ENCODE assay signal across 8 cellular contexts in genomic region chrX:12950851-12951589, GRCh38. TPM values are rescaled to one million over a fixed set of nuclear protein-coding genes. Genes with fewer than 3 reads are reported as not detected.
DNase-seq lines count a peak whose midpoint lies in the region; ATAC-seq, FAIRE-seq and TF ChIP-seq lines count a peak whose summit lies in the region.

No MANE protein-coding gene starts in this region.

- no peaks in the 10 kb centered on the region for H3K27me3 Mint-ChIP-seq in nephron progenitor cell (ENCODE audit: low read depth, poor library complexity)

- no peak overlapping the region for H3K27ac Mint-ChIP-seq in nephron progenitor cell

- peak; percentile 42 for ATAC-seq in GM21447 (IDR thresholded peaks at IDR 0.05; ENCODE audit: unreplicated experiment)

- no peak overlapping the region for H3K4me3 Mint-ChIP-seq in nephron progenitor cell

- H3K4me3 ChIP-seq in Jurkat, Clone E6-1 (ENCODE audit: low read length): peak overlapping the region; percentile 41

- H3K9me3 Mint-ChIP-seq in nephron progenitor cell: peaks cover 50% of the 10 kb centered on the region

- no peaks in the 10 kb centered on the region for H3K36me3 Mint-ChIP-seq in nephron progenitor cell (ENCODE audit: low read depth)

- H3K4me1 Mint-ChIP-seq in nephron progenitor cell: peaks cover 51% of the 10 kb centered on the region

- DNase-seq in GDM1 (lab: John Stamatoyannopoulos, UW) (peak; percentile 52), nephron progenitor cell (peak; percentile 58), foreskin melanocyte (no peak), urothelium cell line (ENCODE audit: low spot score) (no peak)
- peak; percentile 78 for DNase-seq in Jurkat, Clone E6-1 (ENCODE audit: low read depth, low spot score)
- DNase-seq in activated CD4-positive, alpha-beta T cell treated with anti-CD3 and anti-CD28 coated beads for 48 hours: peak; percentile 83
- DNase-seq in effector CD8-positive, alpha-beta T cell (lab: John Stamatoyannopoulos, UW): peak; percentile 32

- peak; percentile 56 for TF ChIP-seq CTCF in nephron progenitor cell (IDR thresholded peaks at IDR 0.05)

- no peak for FAIRE-seq in urothelium cell line (lab: Jason Lieb, UNC)

RNA-seq across cellular contexts. Expression of gene TMSB4X, which starts 23.9 kb away (rescaled TPM):
- polyA plus RNA-seq in Jurkat, Clone E6-1 (2012; ENCODE audit: insufficient read depth, insufficient read length): 7,566 TPM

RNA-seq across cellular contexts. Expression of gene TLR8, which starts 44.6 kb away (rescaled TPM):
- not detected for polyA plus RNA-seq in Jurkat, Clone E6-1 (2012; ENCODE audit: insufficient read depth, insufficient read length)

Comparison
In these comparisons a context has a peak if more than half of its experiments do, and no peak if none do; other contexts are left out.
1. DNase-seq: peak in GDM1 (single experiment), Jurkat, Clone E6-1 (single experiment), activated CD4-positive, alpha-beta T cell treated with anti-CD3 and anti-CD28 coated beads for 48 hours (single experiment), effector CD8-positive, alpha-beta T cell (single experiment) and nephron progenitor cell (single experiment); none in foreskin melanocyte (single experiment) and urothelium cell line (single experiment).